ENCODE assay signal across 1 cellular context in genomic region chr3:32825601-32826375, GRCh38.
TF ChIP-seq lines count a peak whose summit lies in the region.

No MANE protein-coding gene starts in this region.

TF ChIP-seq in HepG2, 621 proteins besides CTCF, POLR2A, EP300 and RAD21 (continued from another document and continues in another):
- no peak for TF ChIP-seq ZHX2 (IDR thresholded peaks at IDR 0.05; ENCODE audit: low read depth)
- no peak for TF ChIP-seq ZHX2 (CRISPR knock-in tag; IDR thresholded peaks at IDR 0.05; ENCODE audit: borderline replicate concordance)
- no peak for TF ChIP-seq FOXC1 (CRISPR knock-in tag; IDR thresholded peaks at IDR 0.05; ENCODE audit: borderline replicate concordance)
- no peak for TF ChIP-seq POLR2G (IDR thresholded peaks at IDR 0.05; ENCODE audit: low read depth, low read length)
- TF ChIP-seq YEATS2 (CRISPR knock-in tag; IDR thresholded peaks at IDR 0.05; ENCODE audit: borderline replicate concordance), result no peak
- no peak for TF ChIP-seq SP2 (CRISPR knock-in tag; IDR thresholded peaks at IDR 0.05)
- no peak for TF ChIP-seq ZGPAT (CRISPR knock-in tag; IDR thresholded peaks at IDR 0.05)
- TF ChIP-seq REPIN1 (CRISPR knock-in tag; IDR thresholded peaks at IDR 0.05; ENCODE audit: borderline replicate concordance, low read depth), result 0 out of 2 replicates have a peak, but pooled peaks have one; percentile 21
- TF ChIP-seq PRDM4 (CRISPR knock-in tag; IDR thresholded peaks at IDR 0.05; ENCODE audit: borderline replicate concordance), result no peak
- TF ChIP-seq BATF2 (CRISPR knock-in tag; IDR thresholded peaks at IDR 0.05), result no peak
- no peak for TF ChIP-seq ZNF777 (CRISPR knock-in tag; IDR thresholded peaks at IDR 0.05)
- TF ChIP-seq RARG (CRISPR knock-in tag; IDR thresholded peaks at IDR 0.05; ENCODE audit: low read depth), result no peak
- no peak for TF ChIP-seq IRF9 (CRISPR knock-in tag; IDR thresholded peaks at IDR 0.05; ENCODE audit: borderline replicate concordance)
- TF ChIP-seq CCDC6 (CRISPR knock-in tag; IDR thresholded peaks at IDR 0.05), result 0 out of 2 replicates have a peak, but pooled peaks have one; percentile 35
- no peak for TF ChIP-seq STAG1 (CRISPR knock-in tag; IDR thresholded peaks at IDR 0.05)
- TF ChIP-seq HINFP (CRISPR knock-in tag; IDR thresholded peaks at IDR 0.05; ENCODE audit: low read depth), result no peak
- TF ChIP-seq ZNF274 (CRISPR knock-in tag; IDR thresholded peaks at IDR 0.05), result no peak
- TF ChIP-seq SMC3 (IDR thresholded peaks at IDR 0.05; ENCODE audit: low read length), result no peak
- no peak for TF ChIP-seq ZSCAN9 (CRISPR knock-in tag; IDR thresholded peaks at IDR 0.05; ENCODE audit: borderline replicate concordance)
- TF ChIP-seq ZFP36 (IDR thresholded peaks at IDR 0.05; ENCODE audit: borderline replicate concordance, low read depth, low read length, partially characterized antibody), result no peak
- peak; percentile 16; the same call in 1 of the 2 replicates for TF ChIP-seq MED1 (CRISPR knock-in tag; IDR thresholded peaks at IDR 0.05)
- TF ChIP-seq U2AF1 (optimal IDR thresholded peaks at IDR 0.05; ENCODE audit: low read depth, low read length), result no peak
- TF ChIP-seq, protein P1, sequence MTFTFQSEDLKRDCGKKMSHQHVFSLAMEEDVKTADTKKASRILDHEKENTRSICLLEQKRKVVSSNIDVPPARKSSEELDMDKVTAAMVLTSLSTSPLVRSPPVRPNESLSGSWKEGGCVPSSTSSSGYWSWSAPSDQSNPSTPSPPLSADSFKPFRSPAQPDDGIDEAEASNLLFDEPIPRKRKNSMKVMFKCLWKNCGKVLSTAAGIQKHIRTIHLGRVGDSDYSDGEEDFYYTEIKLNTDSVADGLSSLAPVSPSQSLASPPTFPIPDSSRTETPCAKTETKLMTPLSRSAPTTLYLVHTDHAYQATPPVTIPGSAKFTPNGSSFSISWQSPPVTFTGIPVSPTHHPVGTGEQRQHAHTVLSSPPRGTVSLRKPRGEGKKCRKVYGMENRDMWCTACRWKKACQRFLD (CRISPR knock-in tag; IDR thresholded peaks at IDR 0.05; ENCODE audit: borderline replicate concordance), result no peak
- no peak for TF ChIP-seq REXO4 (CRISPR knock-in tag; IDR thresholded peaks at IDR 0.05; ENCODE audit: borderline replicate concordance)
- TF ChIP-seq ZNF484 (CRISPR knock-in tag; IDR thresholded peaks at IDR 0.05; ENCODE audit: borderline replicate concordance, low read depth), result no peak
- no peak for TF ChIP-seq ARHGAP35 (CRISPR knock-in tag; IDR thresholded peaks at IDR 0.05; ENCODE audit: borderline replicate concordance)
- TF ChIP-seq GFI1 (CRISPR knock-in tag; IDR thresholded peaks at IDR 0.05; ENCODE audit: borderline replicate concordance), result peak; percentile 51; the same call in 1 of the 2 replicates
- TF ChIP-seq PHF21A (CRISPR knock-in tag; IDR thresholded peaks at IDR 0.05), result peak; percentile 39; the same call in 1 of the 2 replicates
- no peak for TF ChIP-seq SALL2 (CRISPR knock-in tag; IDR thresholded peaks at IDR 0.05)
- TF ChIP-seq TGIF2 (CRISPR knock-in tag; IDR thresholded peaks at IDR 0.05), result peak; percentile 17; the same call in 1 of the 2 replicates
- no peak for TF ChIP-seq ZC3H4 (CRISPR knock-in tag; IDR thresholded peaks at IDR 0.05; ENCODE audit: borderline replicate concordance)
- no peak for TF ChIP-seq RERE (CRISPR knock-in tag; IDR thresholded peaks at IDR 0.05; ENCODE audit: low read depth)
- no peak for TF ChIP-seq EED (CRISPR knock-in tag; IDR thresholded peaks at IDR 0.05)
- TF ChIP-seq ZNF772 (CRISPR knock-in tag; IDR thresholded peaks at IDR 0.05), result no peak
- TF ChIP-seq, protein P2, sequence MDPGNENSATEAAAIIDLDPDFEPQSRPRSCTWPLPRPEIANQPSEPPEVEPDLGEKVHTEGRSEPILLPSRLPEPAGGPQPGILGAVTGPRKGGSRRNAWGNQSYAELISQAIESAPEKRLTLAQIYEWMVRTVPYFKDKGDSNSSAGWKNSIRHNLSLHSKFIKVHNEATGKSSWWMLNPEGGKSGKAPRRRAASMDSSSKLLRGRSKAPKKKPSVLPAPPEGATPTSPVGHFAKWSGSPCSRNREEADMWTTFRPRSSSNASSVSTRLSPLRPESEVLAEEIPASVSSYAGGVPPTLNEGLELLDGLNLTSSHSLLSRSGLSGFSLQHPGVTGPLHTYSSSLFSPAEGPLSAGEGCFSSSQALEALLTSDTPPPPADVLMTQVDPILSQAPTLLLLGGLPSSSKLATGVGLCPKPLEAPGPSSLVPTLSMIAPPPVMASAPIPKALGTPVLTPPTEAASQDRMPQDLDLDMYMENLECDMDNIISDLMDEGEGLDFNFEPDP (CRISPR knock-in tag; conservative IDR thresholded peaks at IDR 0.05), result no peak
- TF ChIP-seq GATAD2A (CRISPR knock-in tag; IDR thresholded peaks at IDR 0.05), result no peak
- TF ChIP-seq ZSCAN22 (CRISPR knock-in tag; IDR thresholded peaks at IDR 0.05), result no peak
- TF ChIP-seq CCAR2 (optimal IDR thresholded peaks at IDR 0.05; ENCODE audit: low read depth, low read length), result no peak
- no peak for TF ChIP-seq MATR3 (CRISPR knock-in tag; IDR thresholded peaks at IDR 0.05)
- TF ChIP-seq LCORL (IDR thresholded peaks at IDR 0.05), result no peak
- no peak for TF ChIP-seq LCORL (CRISPR knock-in tag; IDR thresholded peaks at IDR 0.05)
